ENCODE assay signal across 1 cellular context in the genomic region with DNA sequence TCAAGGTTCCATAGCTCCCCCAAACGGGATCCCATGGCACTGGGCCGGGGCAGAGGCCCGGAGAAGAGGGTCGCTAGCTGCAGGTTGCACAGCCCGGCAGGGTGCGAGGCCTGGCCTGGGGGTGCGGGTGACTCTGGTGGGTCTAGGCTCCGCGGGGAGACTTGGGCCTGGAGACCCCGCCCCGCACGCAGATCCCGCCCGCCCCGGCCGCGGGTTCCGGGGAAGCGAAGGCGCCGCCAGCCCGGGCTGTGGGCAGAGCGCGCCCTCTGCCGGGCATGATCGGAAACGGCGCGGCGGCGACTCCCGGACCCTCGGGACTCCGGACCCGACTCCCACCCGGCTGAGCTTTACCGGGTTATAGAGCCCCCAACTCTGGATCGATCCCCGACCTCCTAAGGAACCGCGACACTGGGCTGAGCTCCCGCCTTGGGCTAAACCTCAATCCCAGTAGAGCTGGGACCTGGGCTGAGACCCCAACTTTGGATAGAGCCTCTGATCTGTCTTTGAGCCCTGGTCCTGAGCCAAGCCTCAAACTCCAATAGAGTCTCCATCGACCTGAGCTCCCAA.
TF ChIP-seq lines count a peak whose summit lies in the region.

No MANE protein-coding gene starts in this region.

TF ChIP-seq in HEK293, 187 proteins besides CTCF, POLR2A, EP300 and RAD21 (continued from another document):
- TF ChIP-seq, protein P1, sequence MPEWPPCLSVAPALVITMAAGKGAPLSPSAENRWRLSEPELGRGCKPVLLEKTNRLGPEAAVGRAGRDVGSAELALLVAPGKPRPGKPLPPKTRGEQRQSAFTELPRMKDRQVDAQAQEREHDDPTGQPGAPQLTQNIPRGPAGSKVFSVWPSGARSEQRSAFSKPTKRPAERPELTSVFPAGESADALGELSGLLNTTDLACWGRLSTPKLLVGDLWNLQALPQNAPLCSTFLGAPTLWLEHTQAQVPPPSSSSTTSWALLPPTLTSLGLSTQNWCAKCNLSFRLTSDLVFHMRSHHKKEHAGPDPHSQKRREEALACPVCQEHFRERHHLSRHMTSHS (tag by site-specific recombination; IDR thresholded peaks at IDR 0.05): no peak
- TF ChIP-seq ZNF791 (tag by site-specific recombination; IDR thresholded peaks at IDR 0.05) (no peak), ZNF529 (tag by site-specific recombination; IDR thresholded peaks at IDR 0.05; ENCODE audit: insufficient replicate concordance) (no peak), ZNF558 (tag by site-specific recombination; IDR thresholded peaks at IDR 0.05) (no peak), ZNF623 (tag by site-specific recombination; IDR thresholded peaks at IDR 0.05) (no peak), ZNF677 (tag by site-specific recombination; IDR thresholded peaks at IDR 0.05) (no peak), ZNF202 (tag by site-specific recombination; IDR thresholded peaks at IDR 0.05; ENCODE audit: borderline replicate concordance) (no peak), ZNF354C (tag by site-specific recombination; IDR thresholded peaks at IDR 0.05; ENCODE audit: borderline replicate concordance, low read depth) (no peak), ZNF169 (tag by site-specific recombination; IDR thresholded peaks at IDR 0.05) (no peak), ZNF366 (tag by site-specific recombination; conservative IDR thresholded peaks at IDR 0.05) (no peak), HOXC10 (CRISPR knock-in tag; IDR thresholded peaks at IDR 0.05) (no peak), ZNF555 (tag by site-specific recombination; conservative IDR thresholded peaks at IDR 0.05) (no peak), ZNF785 (tag by site-specific recombination; IDR thresholded peaks at IDR 0.05) (no peak), GLIS2 (tag by site-specific recombination; IDR thresholded peaks at IDR 0.05) (0 out of 2 replicates have a peak, but pooled peaks have one; percentile 35), ZBTB48 (tag by site-specific recombination; IDR thresholded peaks at IDR 0.05) (no peak), IKZF3 (tag by site-specific recombination; IDR thresholded peaks at IDR 0.05) (no peak), MYNN (tag by site-specific recombination; IDR thresholded peaks at IDR 0.05; ENCODE audit: borderline replicate concordance) (no peak), ZNF146 (tag by site-specific recombination; IDR thresholded peaks at IDR 0.05) (no peak), ZNF701 (tag by site-specific recombination; IDR thresholded peaks at IDR 0.05) (no peak), ZNF654 (tag by site-specific recombination; IDR thresholded peaks at IDR 0.05; ENCODE audit: low read depth) (peak; percentile 72), ZNF266 (tag by site-specific recombination; IDR thresholded peaks at IDR 0.05; ENCODE audit: low read depth) (no peak), ZNF132 (tag by site-specific recombination; IDR thresholded peaks at IDR 0.05; ENCODE audit: borderline replicate concordance) (no peak), ZNF792 (tag by site-specific recombination; IDR thresholded peaks at IDR 0.05) (no peak), KLF1 (tag by site-specific recombination; IDR thresholded peaks at IDR 0.05) (0 out of 2 replicates have a peak, but pooled peaks have one; percentile 19), ZXDB (tag by site-specific recombination; IDR thresholded peaks at IDR 0.05) (no peak), MZF1 (tag by site-specific recombination; IDR thresholded peaks at IDR 0.05; ENCODE audit: borderline replicate concordance) (no peak), ZBTB21 (tag by site-specific recombination; IDR thresholded peaks at IDR 0.05) (no peak), ZNF248 (tag by site-specific recombination; IDR thresholded peaks at IDR 0.05) (no peak), ZFP69B (tag by site-specific recombination; IDR thresholded peaks at IDR 0.05) (no peak), ZNF121 (tag by site-specific recombination; IDR thresholded peaks at IDR 0.05) (no peak), WT1 (tag by site-specific recombination; IDR thresholded peaks at IDR 0.05) (no peak), ZNF140 (tag by site-specific recombination; IDR thresholded peaks at IDR 0.05) (no peak)
- TF ChIP-seq, protein P2, sequence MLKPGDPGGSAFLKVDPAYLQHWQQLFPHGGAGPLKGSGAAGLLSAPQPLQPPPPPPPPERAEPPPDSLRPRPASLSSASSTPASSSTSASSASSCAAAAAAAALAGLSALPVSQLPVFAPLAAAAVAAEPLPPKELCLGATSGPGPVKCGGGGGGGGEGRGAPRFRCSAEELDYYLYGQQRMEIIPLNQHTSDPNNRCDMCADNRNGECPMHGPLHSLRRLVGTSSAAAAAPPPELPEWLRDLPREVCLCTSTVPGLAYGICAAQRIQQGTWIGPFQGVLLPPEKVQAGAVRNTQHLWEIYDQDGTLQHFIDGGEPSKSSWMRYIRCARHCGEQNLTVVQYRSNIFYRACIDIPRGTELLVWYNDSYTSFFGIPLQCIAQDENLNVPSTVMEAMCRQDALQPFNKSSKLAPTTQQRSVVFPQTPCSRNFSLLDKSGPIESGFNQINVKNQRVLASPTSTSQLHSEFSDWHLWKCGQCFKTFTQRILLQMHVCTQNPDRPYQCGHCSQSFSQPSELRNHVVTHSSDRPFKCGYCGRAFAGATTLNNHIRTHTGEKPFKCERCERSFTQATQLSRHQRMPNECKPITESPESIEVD (tag by site-specific recombination; IDR thresholded peaks at IDR 0.05): no peak
- TF ChIP-seq, protein P3, sequence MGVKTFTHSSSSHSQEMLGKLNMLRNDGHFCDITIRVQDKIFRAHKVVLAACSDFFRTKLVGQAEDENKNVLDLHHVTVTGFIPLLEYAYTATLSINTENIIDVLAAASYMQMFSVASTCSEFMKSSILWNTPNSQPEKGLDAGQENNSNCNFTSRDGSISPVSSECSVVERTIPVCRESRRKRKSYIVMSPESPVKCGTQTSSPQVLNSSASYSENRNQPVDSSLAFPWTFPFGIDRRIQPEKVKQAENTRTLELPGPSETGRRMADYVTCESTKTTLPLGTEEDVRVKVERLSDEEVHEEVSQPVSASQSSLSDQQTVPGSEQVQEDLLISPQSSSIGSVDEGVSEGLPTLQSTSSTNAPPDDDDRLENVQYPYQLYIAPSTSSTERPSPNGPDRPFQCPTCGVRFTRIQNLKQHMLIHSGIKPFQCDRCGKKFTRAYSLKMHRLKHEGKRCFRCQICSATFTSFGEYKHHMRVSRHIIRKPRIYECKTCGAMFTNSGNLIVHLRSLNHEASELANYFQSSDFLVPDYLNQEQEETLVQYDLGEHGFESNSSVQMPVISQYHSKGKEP (tag by site-specific recombination; IDR thresholded peaks at IDR 0.05): no peak
- TF ChIP-seq, protein P4, sequence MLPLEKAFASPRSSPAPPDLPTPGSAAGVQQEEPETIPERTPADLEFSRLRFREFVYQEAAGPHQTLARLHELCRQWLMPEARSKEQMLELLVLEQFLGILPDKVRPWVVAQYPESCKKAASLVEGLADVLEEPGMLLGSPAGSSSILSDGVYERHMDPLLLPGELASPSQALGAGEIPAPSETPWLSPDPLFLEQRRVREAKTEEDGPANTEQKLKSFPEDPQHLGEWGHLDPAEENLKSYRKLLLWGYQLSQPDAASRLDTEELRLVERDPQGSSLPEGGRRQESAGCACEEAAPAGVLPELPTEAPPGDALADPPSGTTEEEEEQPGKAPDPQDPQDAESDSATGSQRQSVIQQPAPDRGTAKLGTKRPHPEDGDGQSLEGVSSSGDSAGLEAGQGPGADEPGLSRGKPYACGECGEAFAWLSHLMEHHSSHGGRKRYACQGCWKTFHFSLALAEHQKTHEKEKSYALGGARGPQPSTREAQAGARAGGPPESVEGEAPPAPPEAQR (tag by site-specific recombination; IDR thresholded peaks at IDR 0.05): no peak
